ENCODE assay signal across 1 cellular context in the genomic region with DNA sequence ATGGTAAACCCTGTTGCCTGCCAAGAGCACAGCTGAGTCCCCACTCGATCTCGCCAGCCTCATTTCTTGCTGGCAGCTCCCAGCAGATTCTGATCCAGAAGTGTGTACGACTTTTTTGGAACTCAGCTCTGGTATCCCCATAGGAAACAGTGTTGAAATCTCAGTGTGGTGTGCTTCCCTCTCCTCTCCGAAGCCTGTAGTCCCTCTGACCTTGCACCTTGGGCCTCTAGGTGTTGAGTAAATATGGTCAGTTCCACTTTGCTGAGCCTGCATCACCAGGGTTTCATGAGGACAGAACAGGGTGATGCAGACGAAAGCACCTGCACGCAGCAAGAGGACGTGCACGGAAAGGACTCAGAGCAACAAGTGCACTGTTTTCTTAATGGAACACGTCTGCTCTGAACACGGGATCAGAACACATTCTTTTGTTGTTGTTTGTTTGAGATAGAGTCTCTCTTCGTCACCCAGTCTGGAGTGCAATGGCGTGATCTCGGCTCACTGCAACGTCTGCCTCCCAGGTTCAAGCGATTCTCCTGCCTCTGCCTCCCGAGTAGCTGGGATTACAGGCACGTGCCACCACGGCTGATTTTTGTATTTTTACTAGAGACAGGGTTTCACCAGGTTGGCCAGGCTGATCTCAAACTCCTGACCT.
TF ChIP-seq lines count a peak whose summit lies in the region.

No MANE protein-coding gene starts in this region.

TF ChIP-seq in HepG2, 621 proteins besides CTCF, POLR2A, EP300 and RAD21 (continued from another document and continues in another):
- TF ChIP-seq, protein P1, sequence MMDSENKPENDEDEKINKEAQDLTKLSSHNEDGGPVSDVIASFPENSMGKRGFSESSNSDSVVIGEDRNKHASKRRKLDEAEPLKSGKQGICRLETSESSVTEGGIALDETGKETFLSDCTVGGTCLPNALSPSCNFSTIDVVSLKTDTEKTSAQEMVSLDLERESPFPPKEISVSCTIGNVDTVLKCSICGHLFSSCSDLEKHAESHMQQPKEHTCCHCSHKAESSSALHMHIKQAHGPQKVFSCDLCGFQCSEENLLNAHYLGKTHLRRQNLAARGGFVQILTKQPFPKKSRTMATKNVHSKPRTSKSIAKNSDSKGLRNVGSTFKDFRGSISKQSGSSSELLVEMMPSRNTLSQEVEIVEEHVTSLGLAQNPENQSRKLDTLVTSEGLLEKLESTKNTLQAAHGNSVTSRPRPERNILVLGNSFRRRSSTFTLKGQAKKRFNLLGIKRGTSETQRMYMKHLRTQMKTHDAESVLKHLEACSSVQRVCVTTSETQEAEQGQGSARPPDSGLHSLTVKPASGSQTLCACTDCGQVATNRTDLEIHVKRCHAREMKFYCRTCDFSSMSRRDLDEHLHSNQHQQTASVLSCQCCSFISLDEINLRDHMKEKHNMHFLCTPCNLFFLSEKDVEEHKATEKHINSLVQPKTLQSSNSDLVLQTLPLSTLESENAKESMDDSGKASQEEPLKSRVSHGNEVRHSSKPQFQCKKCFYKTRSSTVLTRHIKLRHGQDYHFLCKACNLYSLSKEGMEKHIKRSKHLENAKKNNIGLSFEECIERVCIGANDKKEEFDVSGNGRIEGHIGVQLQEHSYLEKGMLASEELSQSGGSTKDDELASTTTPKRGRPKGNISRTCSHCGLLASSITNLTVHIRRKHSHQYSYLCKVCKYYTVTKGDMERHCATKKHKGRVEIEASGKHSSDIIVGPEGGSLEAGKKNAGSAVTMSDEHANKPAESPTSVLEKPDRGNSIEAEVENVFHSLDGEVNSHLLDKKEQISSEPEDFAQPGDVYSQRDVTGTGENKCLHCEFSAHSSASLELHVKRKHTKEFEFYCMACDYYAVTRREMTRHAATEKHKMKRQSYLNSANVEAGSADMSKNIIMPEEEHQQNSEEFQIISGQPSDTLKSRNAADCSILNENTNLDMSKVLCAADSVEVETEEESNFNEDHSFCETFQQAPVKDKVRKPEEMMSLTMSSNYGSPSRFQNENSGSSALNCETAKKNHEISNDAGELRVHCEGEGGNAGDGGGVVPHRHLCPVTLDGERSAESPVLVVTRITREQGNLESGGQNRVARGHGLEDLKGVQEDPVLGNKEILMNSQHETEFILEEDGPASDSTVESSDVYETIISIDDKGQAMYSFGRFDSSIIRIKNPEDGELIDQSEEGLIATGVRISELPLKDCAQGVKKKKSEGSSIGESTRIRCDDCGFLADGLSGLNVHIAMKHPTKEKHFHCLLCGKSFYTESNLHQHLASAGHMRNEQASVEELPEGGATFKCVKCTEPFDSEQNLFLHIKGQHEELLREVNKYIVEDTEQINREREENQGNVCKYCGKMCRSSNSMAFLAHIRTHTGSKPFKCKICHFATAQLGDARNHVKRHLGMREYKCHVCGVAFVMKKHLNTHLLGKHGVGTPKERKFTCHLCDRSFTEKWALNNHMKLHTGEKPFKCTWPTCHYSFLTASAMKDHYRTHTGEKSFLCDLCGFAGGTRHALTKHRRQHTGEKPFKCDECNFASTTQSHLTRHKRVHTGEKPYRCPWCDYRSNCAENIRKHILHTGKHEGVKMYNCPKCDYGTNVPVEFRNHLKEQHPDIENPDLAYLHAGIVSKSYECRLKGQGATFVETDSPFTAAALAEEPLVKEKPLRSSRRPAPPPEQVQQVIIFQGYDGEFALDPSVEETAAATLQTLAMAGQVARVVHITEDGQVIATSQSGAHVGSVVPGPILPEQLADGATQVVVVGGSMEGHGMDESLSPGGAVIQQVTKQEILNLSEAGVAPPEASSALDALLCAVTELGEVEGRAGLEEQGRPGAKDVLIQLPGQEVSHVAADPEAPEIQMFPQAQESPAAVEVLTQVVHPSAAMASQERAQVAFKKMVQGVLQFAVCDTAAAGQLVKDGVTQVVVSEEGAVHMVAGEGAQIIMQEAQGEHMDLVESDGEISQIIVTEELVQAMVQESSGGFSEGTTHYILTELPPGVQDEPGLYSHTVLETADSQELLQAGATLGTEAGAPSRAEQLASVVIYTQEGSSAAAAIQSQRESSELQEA (CRISPR knock-in tag; IDR thresholded peaks at IDR 0.05; ENCODE audit: not compliant biosample characterization) = peak; percentile 26
- TF ChIP-seq GATA4 (IDR thresholded peaks at IDR 0.05; ENCODE audit: borderline replicate concordance, low read depth) = peak; percentile 82; the same call in 1 of the 2 replicates
- peak; percentile 98 for TF ChIP-seq GFI1 (CRISPR knock-in tag; IDR thresholded peaks at IDR 0.05; ENCODE audit: borderline replicate concordance)
- no peak for TF ChIP-seq ZNF101 (CRISPR knock-in tag; IDR thresholded peaks at IDR 0.05; ENCODE audit: borderline replicate concordance, low read depth)
- no peak for TF ChIP-seq ZZZ3 (CRISPR knock-in tag; IDR thresholded peaks at IDR 0.05; ENCODE audit: borderline replicate concordance)
- TF ChIP-seq CAMTA2 (CRISPR knock-in tag; IDR thresholded peaks at IDR 0.05; ENCODE audit: borderline replicate concordance) = no peak
- TF ChIP-seq, protein P2, sequence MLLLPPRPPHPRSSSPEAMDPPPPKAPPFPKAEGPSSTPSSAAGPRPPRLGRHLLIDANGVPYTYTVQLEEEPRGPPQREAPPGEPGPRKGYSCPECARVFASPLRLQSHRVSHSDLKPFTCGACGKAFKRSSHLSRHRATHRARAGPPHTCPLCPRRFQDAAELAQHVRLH (CRISPR knock-in tag; IDR thresholded peaks at IDR 0.05; ENCODE audit: borderline replicate concordance, low read depth) = peak; percentile 92; the same call in 1 of the 2 replicates
- TF ChIP-seq SIN3A (IDR thresholded peaks at IDR 0.05; ENCODE audit: borderline replicate concordance, low read depth, low read length) = no peak
- TF ChIP-seq CEBPG (CRISPR knock-in tag; IDR thresholded peaks at IDR 0.05) = peak; percentile 90
- peak; percentile 37; the same call in 1 of the 2 replicates for TF ChIP-seq ZFY (CRISPR knock-in tag; IDR thresholded peaks at IDR 0.05)
- TF ChIP-seq IRX3 (CRISPR knock-in tag; IDR thresholded peaks at IDR 0.05; ENCODE audit: borderline replicate concordance, low read depth) = 0 out of 2 replicates have a peak, but pooled peaks have one; percentile 42
- TF ChIP-seq NCOR1 (IDR thresholded peaks at IDR 0.05; ENCODE audit: borderline replicate concordance, low read length) = peak; percentile 90; the same call in 1 of the 2 replicates
- peak; percentile 86 for TF ChIP-seq JUN (CRISPR knock-in tag; IDR thresholded peaks at IDR 0.05)
- TF ChIP-seq, protein P3, sequence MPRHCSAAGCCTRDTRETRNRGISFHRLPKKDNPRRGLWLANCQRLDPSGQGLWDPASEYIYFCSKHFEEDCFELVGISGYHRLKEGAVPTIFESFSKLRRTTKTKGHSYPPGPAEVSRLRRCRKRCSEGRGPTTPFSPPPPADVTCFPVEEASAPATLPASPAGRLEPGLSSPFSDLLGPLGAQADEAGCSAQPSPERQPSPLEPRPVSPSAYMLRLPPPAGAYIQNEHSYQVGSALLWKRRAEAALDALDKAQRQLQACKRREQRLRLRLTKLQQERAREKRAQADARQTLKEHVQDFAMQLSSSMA (CRISPR knock-in tag; IDR thresholded peaks at IDR 0.05) = peak; percentile 52; the same call in 1 of the 2 replicates
- TF ChIP-seq, protein P4, sequence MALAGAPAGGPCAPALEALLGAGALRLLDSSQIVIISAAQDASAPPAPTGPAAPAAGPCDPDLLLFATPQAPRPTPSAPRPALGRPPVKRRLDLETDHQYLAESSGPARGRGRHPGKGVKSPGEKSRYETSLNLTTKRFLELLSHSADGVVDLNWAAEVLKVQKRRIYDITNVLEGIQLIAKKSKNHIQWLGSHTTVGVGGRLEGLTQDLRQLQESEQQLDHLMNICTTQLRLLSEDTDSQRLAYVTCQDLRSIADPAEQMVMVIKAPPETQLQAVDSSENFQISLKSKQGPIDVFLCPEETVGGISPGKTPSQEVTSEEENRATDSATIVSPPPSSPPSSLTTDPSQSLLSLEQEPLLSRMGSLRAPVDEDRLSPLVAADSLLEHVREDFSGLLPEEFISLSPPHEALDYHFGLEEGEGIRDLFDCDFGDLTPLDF (CRISPR knock-in tag; IDR thresholded peaks at IDR 0.05) = no peak
- no peak for TF ChIP-seq SETDB1 (CRISPR knock-in tag; IDR thresholded peaks at IDR 0.05; ENCODE audit: borderline replicate concordance)
- TF ChIP-seq, protein P5, sequence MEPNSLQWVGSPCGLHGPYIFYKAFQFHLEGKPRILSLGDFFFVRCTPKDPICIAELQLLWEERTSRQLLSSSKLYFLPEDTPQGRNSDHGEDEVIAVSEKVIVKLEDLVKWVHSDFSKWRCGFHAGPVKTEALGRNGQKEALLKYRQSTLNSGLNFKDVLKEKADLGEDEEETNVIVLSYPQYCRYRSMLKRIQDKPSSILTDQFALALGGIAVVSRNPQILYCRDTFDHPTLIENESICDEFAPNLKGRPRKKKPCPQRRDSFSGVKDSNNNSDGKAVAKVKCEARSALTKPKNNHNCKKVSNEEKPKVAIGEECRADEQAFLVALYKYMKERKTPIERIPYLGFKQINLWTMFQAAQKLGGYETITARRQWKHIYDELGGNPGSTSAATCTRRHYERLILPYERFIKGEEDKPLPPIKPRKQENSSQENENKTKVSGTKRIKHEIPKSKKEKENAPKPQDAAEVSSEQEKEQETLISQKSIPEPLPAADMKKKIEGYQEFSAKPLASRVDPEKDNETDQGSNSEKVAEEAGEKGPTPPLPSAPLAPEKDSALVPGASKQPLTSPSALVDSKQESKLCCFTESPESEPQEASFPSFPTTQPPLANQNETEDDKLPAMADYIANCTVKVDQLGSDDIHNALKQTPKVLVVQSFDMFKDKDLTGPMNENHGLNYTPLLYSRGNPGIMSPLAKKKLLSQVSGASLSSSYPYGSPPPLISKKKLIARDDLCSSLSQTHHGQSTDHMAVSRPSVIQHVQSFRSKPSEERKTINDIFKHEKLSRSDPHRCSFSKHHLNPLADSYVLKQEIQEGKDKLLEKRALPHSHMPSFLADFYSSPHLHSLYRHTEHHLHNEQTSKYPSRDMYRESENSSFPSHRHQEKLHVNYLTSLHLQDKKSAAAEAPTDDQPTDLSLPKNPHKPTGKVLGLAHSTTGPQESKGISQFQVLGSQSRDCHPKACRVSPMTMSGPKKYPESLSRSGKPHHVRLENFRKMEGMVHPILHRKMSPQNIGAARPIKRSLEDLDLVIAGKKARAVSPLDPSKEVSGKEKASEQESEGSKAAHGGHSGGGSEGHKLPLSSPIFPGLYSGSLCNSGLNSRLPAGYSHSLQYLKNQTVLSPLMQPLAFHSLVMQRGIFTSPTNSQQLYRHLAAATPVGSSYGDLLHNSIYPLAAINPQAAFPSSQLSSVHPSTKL (CRISPR knock-in tag; IDR thresholded peaks at IDR 0.05) = peak; percentile 97
- peak; percentile 41 for TF ChIP-seq ZNF781 (CRISPR knock-in tag; IDR thresholded peaks at IDR 0.05; ENCODE audit: borderline replicate concordance, not compliant biosample characterization)
- TF ChIP-seq REPIN1 (CRISPR knock-in tag; IDR thresholded peaks at IDR 0.05; ENCODE audit: borderline replicate concordance, low read depth) = peak; percentile 93; the same call in 1 of the 2 replicates
- TF ChIP-seq, protein P6, sequence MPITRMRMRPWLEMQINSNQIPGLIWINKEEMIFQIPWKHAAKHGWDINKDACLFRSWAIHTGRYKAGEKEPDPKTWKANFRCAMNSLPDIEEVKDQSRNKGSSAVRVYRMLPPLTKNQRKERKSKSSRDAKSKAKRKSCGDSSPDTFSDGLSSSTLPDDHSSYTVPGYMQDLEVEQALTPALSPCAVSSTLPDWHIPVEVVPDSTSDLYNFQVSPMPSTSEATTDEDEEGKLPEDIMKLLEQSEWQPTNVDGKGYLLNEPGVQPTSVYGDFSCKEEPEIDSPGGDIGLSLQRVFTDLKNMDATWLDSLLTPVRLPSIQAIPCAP (CRISPR knock-in tag; IDR thresholded peaks at IDR 0.05; ENCODE audit: low read depth) = no peak
- peak; percentile 48; the same call in 1 of the 2 replicates for TF ChIP-seq ZNF652 (CRISPR knock-in tag; IDR thresholded peaks at IDR 0.05; ENCODE audit: borderline replicate concordance, low read depth)
- TF ChIP-seq, protein P7, sequence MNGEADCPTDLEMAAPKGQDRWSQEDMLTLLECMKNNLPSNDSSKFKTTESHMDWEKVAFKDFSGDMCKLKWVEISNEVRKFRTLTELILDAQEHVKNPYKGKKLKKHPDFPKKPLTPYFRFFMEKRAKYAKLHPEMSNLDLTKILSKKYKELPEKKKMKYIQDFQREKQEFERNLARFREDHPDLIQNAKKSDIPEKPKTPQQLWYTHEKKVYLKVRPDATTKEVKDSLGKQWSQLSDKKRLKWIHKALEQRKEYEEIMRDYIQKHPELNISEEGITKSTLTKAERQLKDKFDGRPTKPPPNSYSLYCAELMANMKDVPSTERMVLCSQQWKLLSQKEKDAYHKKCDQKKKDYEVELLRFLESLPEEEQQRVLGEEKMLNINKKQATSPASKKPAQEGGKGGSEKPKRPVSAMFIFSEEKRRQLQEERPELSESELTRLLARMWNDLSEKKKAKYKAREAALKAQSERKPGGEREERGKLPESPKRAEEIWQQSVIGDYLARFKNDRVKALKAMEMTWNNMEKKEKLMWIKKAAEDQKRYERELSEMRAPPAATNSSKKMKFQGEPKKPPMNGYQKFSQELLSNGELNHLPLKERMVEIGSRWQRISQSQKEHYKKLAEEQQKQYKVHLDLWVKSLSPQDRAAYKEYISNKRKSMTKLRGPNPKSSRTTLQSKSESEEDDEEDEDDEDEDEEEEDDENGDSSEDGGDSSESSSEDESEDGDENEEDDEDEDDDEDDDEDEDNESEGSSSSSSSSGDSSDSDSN (CRISPR knock-in tag; IDR thresholded peaks at IDR 0.05) = peak; percentile 78
- TF ChIP-seq SNRNP70 (IDR thresholded peaks at IDR 0.05; ENCODE audit: low read depth, low read length) = no peak
- TF ChIP-seq, protein P8, sequence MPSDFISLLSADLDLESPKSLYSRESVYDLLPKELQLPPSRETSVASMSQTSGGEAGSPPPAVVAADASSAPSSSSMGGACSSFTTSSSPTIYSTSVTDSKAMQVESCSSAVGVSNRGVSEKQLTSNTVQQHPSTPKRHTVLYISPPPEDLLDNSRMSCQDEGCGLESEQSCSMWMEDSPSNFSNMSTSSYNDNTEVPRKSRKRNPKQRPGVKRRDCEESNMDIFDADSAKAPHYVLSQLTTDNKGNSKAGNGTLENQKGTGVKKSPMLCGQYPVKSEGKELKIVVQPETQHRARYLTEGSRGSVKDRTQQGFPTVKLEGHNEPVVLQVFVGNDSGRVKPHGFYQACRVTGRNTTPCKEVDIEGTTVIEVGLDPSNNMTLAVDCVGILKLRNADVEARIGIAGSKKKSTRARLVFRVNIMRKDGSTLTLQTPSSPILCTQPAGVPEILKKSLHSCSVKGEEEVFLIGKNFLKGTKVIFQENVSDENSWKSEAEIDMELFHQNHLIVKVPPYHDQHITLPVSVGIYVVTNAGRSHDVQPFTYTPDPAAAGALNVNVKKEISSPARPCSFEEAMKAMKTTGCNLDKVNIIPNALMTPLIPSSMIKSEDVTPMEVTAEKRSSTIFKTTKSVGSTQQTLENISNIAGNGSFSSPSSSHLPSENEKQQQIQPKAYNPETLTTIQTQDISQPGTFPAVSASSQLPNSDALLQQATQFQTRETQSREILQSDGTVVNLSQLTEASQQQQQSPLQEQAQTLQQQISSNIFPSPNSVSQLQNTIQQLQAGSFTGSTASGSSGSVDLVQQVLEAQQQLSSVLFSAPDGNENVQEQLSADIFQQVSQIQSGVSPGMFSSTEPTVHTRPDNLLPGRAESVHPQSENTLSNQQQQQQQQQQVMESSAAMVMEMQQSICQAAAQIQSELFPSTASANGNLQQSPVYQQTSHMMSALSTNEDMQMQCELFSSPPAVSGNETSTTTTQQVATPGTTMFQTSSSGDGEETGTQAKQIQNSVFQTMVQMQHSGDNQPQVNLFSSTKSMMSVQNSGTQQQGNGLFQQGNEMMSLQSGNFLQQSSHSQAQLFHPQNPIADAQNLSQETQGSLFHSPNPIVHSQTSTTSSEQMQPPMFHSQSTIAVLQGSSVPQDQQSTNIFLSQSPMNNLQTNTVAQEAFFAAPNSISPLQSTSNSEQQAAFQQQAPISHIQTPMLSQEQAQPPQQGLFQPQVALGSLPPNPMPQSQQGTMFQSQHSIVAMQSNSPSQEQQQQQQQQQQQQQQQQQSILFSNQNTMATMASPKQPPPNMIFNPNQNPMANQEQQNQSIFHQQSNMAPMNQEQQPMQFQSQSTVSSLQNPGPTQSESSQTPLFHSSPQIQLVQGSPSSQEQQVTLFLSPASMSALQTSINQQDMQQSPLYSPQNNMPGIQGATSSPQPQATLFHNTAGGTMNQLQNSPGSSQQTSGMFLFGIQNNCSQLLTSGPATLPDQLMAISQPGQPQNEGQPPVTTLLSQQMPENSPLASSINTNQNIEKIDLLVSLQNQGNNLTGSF (CRISPR knock-in tag; IDR thresholded peaks at IDR 0.05) = no peak
- TF ChIP-seq SCMH1 (CRISPR knock-in tag; IDR thresholded peaks at IDR 0.05; ENCODE audit: borderline replicate concordance) = no peak
- TF ChIP-seq KDM5B (CRISPR knock-in tag; IDR thresholded peaks at IDR 0.05; ENCODE audit: borderline replicate concordance) = peak; percentile 55
